Comparison of ENCODE assay signal across 26 cellular contexts in genomic region chr4:161595230-161595771, GRCh38.
DNase-seq lines count a peak whose midpoint lies in the region; ATAC-seq, FAIRE-seq and TF ChIP-seq lines count a peak whose summit lies in the region.
"Had no signal": no experiment of that assay in that cellular context is flagged by ENCODE, and none has a peak within 500 bp of the region (broad histone marks: within the 10 kb centered on the region; RNA-seq: fewer than 3 reads in every experiment).

No MANE protein-coding gene starts in this region.

- CTCF ChIA-PET in HEK293T (lab: Yijun Ruan, JAX): no interaction called here

- H3K4me3 ChIP-seq in OCI-LY3 (ENCODE audit: low read length): no peak overlapping the region
- H3K4me3 ChIP-seq: A549; BLaER1 treated with 17β-estradiol and CSF1 and Interleukin-3, amounts not matched to agents 10 nM and 100 nM; GM12878 had no signal

- no peaks in the 10 kb centered on the region for H3K4me1 ChIP-seq in OCI-LY3 (ENCODE audit: low read length)
- H3K4me1 ChIP-seq: A549; BLaER1 treated with 17β-estradiol and CSF1 and Interleukin-3, amounts not matched to agents 10 nM and 100 nM; Caco-2 had no signal

- H3K36me3 ChIP-seq in OCI-LY3 (replicated peaks; ENCODE audit: low read depth, low read length): no peaks in the 10 kb centered on the region
- H3K36me3 ChIP-seq: BLaER1 treated with 17β-estradiol and CSF1 and Interleukin-3, amounts not matched to agents 10 nM and 100 nM had no signal

- TF ChIP-seq CTCF in D721Med (IDR thresholded peaks at IDR 0.05; ENCODE audit: insufficient read depth, missing control alignments): no peak
- no peak for TF ChIP-seq CTCF in OCI-LY3 (IDR thresholded peaks at IDR 0.05; ENCODE audit: low read depth, low read length)

- H3K9ac ChIP-seq in OCI-LY3 (ENCODE audit: low read length): no peak overlapping the region
- H3K9ac ChIP-seq: BLaER1 treated with 17β-estradiol and CSF1 and Interleukin-3, amounts not matched to agents 10 nM and 100 nM had no signal

- no peaks in the 10 kb centered on the region for H3K79me2 ChIP-seq in OCI-LY3 (ENCODE audit: low read length)

- ATAC-seq in SK-N-SH treated with all-trans-retinoic acid at 6 μM for 48 hours (no peak), HG03571 (IDR thresholded peaks at IDR 0.05; ENCODE audit: unreplicated experiment) (no peak)
- ATAC-seq: A549; CD8-positive, alpha-beta T cell; GM12878 had no signal

- no peak overlapping the region for H3K27ac ChIP-seq in OCI-LY3 (ENCODE audit: low read length)
- H3K27ac ChIP-seq: 22Rv1; A549; BLaER1 treated with 17β-estradiol and CSF1 and Interleukin-3, amounts not matched to agents 10 nM and 100 nM; C4-2B had no signal

- no peaks in the 10 kb centered on the region for H3K9me3 ChIP-seq in OCI-LY3 (ENCODE audit: insufficient read depth, low read length)
- H3K9me3 ChIP-seq: A549; BLaER1 treated with 17β-estradiol and CSF1 and Interleukin-3, amounts not matched to agents 10 nM and 100 nM; Caco-2 had no signal

- H4K20me1 ChIP-seq in OCI-LY3 (ENCODE audit: insufficient read depth, low read length): no peaks in the 10 kb centered on the region
- H4K20me1 ChIP-seq: BLaER1 treated with 17β-estradiol and CSF1 and Interleukin-3, amounts not matched to agents 10 nM and 100 nM had no signal

- DNase-seq in D721Med (ENCODE audit: insufficient read length, low spot score) (no peak), HEK293T (ENCODE audit: extremely low spot score) (no peak), SK-N-DZ (ENCODE audit: low spot score) (no peak), foreskin melanocyte (no peak)
- DNase-seq: AML-193; Caco-2; Calu3; CD4-positive, alpha-beta T cell; CD8-positive, alpha-beta T cell; DMS 273 treated with DMSO at 0.1 percent for 48 hours; DMS153; DMS53; DMS79; DND-41; EL; GDM1 had no signal

- H3K4me2 ChIP-seq in OCI-LY3 (ENCODE audit: low read length): no peak overlapping the region
- H3K4me2 ChIP-seq: A549; BLaER1 treated with 17β-estradiol and CSF1 and Interleukin-3, amounts not matched to agents 10 nM and 100 nM had no signal

- FAIRE-seq in D721Med (lab: Jason Lieb, UNC): peak; percentile 55
- FAIRE-seq: A549, GM12878, GM12892, GM18507 had no signal

- 0 out of 2 replicates have a peak overlapping the region, but pooled peaks have one; percentile 7 for H2AFZ ChIP-seq in OCI-LY3 (ENCODE audit: low read depth, low read length)

- POLR2A ChIA-PET in HEK293T (lab: Yijun Ruan, JAX): no interaction called here

- no peaks in the 10 kb centered on the region for H3K27me3 ChIP-seq in OCI-LY3 (ENCODE audit: low read depth, low read length)
- H3K27me3 ChIP-seq: BLaER1 treated with 17β-estradiol and CSF1 and Interleukin-3, amounts not matched to agents 10 nM and 100 nM had no signal

TF ChIP-seq in HEK293T, 16 proteins besides CTCF, POLR2A, EP300 and RAD21:
- TF ChIP-seq FOXK2 (IDR thresholded peaks at IDR 0.05) (no peak), PKNOX1 (IDR thresholded peaks at IDR 0.05) (peak; percentile 52; the same call in 1 of the 2 replicates), NFRKB (IDR thresholded peaks at IDR 0.05) (no peak), CTBP1 (IDR thresholded peaks at IDR 0.05; ENCODE audit: borderline replicate concordance) (0 out of 2 replicates have a peak, but pooled peaks have one; percentile 33), HDGF (IDR thresholded peaks at IDR 0.05; ENCODE audit: borderline replicate concordance) (no peak), ARNT (IDR thresholded peaks at IDR 0.05) (no peak), ZNF384 (IDR thresholded peaks at IDR 0.05) (no peak), BHLHE40 (IDR thresholded peaks at IDR 0.05; ENCODE audit: borderline replicate concordance) (no peak), FOXM1 (IDR thresholded peaks at IDR 0.05; ENCODE audit: borderline replicate concordance) (no peak), SP1 (IDR thresholded peaks at IDR 0.05) (no peak), FOXA1 (IDR thresholded peaks at IDR 0.05) (no peak), TARDBP (IDR thresholded peaks at IDR 0.05) (no peak), ELF4 (IDR thresholded peaks at IDR 0.05) (no peak), SUZ12 (IDR thresholded peaks at IDR 0.05) (no peak), LEF1 (IDR thresholded peaks at IDR 0.05; ENCODE audit: borderline replicate concordance) (no peak)
TF ChIP-seq in HEK293T: peak in this region for 2.

TF ChIP-seq in SK-N-SH treated with all-trans-retinoic acid at 6 μM for 48 hours, 23 proteins besides CTCF, POLR2A, EP300 and RAD21:
- no peak for TF ChIP-seq PATZ1 (CRISPR knock-in tag; IDR thresholded peaks at IDR 0.05; ENCODE audit: borderline replicate concordance)
- no peak for TF ChIP-seq ZNF70 (CRISPR knock-in tag; IDR thresholded peaks at IDR 0.05)
- TF ChIP-seq BACH2 (CRISPR knock-in tag; IDR thresholded peaks at IDR 0.05; ENCODE audit: borderline replicate concordance): no peak
- TF ChIP-seq ZNF565 (CRISPR knock-in tag; conservative IDR thresholded peaks at IDR 0.05; ENCODE audit: low read depth): no peak
- no peak for TF ChIP-seq CSRNP3 (CRISPR knock-in tag; IDR thresholded peaks at IDR 0.05)
- peak; percentile 56; the same call in 1 of the 2 replicates for TF ChIP-seq TCF4 (CRISPR knock-in tag; IDR thresholded peaks at IDR 0.05; ENCODE audit: borderline replicate concordance)
- TF ChIP-seq CSDC2 (CRISPR knock-in tag; IDR thresholded peaks at IDR 0.05): no peak
TF ChIP-seq in SK-N-SH treated with all-trans-retinoic acid at 6 μM for 48 hours: peak in this region for 1.
